ENCODE assay signal across 8 cellular contexts in genomic region chr16:68704232-68704867, GRCh38. TPM values are rescaled to one million over a fixed set of nuclear protein-coding genes. Genes with fewer than 3 reads are reported as not detected.
DNase-seq lines count a peak whose midpoint lies in the region; ATAC-seq and TF ChIP-seq lines count a peak whose summit lies in the region.

No MANE protein-coding gene starts in this region.

- H3K56ac ChIP-seq in H9 (ENCODE audit: insufficient read length, low read depth, low read length) = no peak overlapping the region

- no peak overlapping the region for H3K4me3 ChIP-seq in colonic mucosa
- no peak overlapping the region for H3K4me3 ChIP-seq in lower leg skin (ENCODE audit: low read depth, poor library complexity, severe bottlenecking)

- no peaks in the 10 kb centered on the region for H3K27me3 ChIP-seq in H9 (ENCODE audit: insufficient read depth, low read length)
- no peaks in the 10 kb centered on the region for H3K27me3 ChIP-seq in colonic mucosa

- H3K36me3 ChIP-seq in colonic mucosa = no peaks in the 10 kb centered on the region

- no peak overlapping the region for H4K91ac ChIP-seq in H9 (ENCODE audit: insufficient read length, low read depth, low read length)

- TF ChIP-seq POLR2A in lower leg skin (IDR thresholded peaks at IDR 0.05) = no peak

- DNase-seq in Ammon's horn (ENCODE audit: low spot score) (peak; percentile 91), H9 (peak; percentile 94), NCI-H510A (lab: John Stamatoyannopoulos, UW) (peak; percentile 62), colonic mucosa (peak; percentile 93), lower leg skin (ENCODE audit: low spot score in 2 of 2) (peak; percentile 62 to 91)
- DNase-seq in activated CD4-positive, alpha-beta T cell treated with anti-CD3 and anti-CD28 coated beads for 36 hours = peak; percentile 83
- DNase-seq in stimulated activated CD8-positive, alpha-beta memory T cell treated with anti-CD3 and anti-CD28 coated beads, Interleukin-12 subunit alpha, Interleukin-12 subunit beta, amount 100 ng/mL, for 24 hours (ENCODE audit: extremely low read depth) = peak; percentile 22

- peaks cover 0 to 11% (median 0%) of the 10 kb centered on the region in 3 experiments; a peak in 4 of 7 replicates for H3K36me3 Mint-ChIP-seq in H9 (ENCODE audit: insufficient read depth in 1 of 3, low read depth in 3 of 3)
- no peaks in the 10 kb centered on the region for H3K36me3 Mint-ChIP-seq in activated CD4-positive, alpha-beta T cell treated with anti-CD3 and anti-CD28 coated beads for 36 hours (ENCODE audit: low read depth)

- H3T11ph ChIP-seq in H9 (ENCODE audit: low read length) = no peak overlapping the region

- H3K79me1 ChIP-seq in H9 (ENCODE audit: insufficient read depth, low read depth, low read length, poor library complexity, severe bottlenecking) = no peaks in the 10 kb centered on the region

- no peaks in the 10 kb centered on the region for H3K4me1 ChIP-seq in H9 (ENCODE audit: insufficient read depth, low read length)
- H3K4me1 ChIP-seq in colonic mucosa = peaks cover 3% of the 10 kb centered on the region

- peaks cover 7 to 9% of the 10 kb centered on the region in 2 experiments for H3K4me1 Mint-ChIP-seq in H9
- H3K4me1 Mint-ChIP-seq in activated CD4-positive, alpha-beta T cell treated with anti-CD3 and anti-CD28 coated beads for 36 hours = peaks cover 5% of the 10 kb centered on the region

- H3K14ac ChIP-seq in H9 (ENCODE audit: insufficient read depth, low read length) = no peak overlapping the region

- H2AFZ ChIP-seq in H9 (ENCODE audit: low read length) = no peak overlapping the region

- H4K8ac ChIP-seq in H9 (replicated peaks; ENCODE audit: insufficient read length, low read depth, low read length) = no peak overlapping the region

- no peak overlapping the region; a peak in 1 of 5 replicates for H3K4me3 Mint-ChIP-seq in H9
- no peak overlapping the region for H3K4me3 Mint-ChIP-seq in activated CD4-positive, alpha-beta T cell treated with anti-CD3 and anti-CD28 coated beads for 36 hours

- no peak overlapping the region for H2BK120ac ChIP-seq in H9 (ENCODE audit: low read depth, low read length, poor library complexity, severe bottlenecking)

- H3K9me3 ChIP-seq in H9 (ENCODE audit: control insufficient read depth, low read depth, low read length) (no peaks in the 10 kb centered on the region), colonic mucosa (no peaks in the 10 kb centered on the region)

- POLR2A ChIA-PET in activated CD4-positive, alpha-beta T cell treated with anti-CD3 and anti-CD28 coated beads for 36 hours (lab: Charles Lee) = no interaction called here

- intact Hi-C loops in activated CD4-positive, alpha-beta T cell treated with anti-CD3 and anti-CD28 coated beads for 36 hours (cut with DNase I, micrococcal nuclease) = loop anchor here (1.0 to 10.0 kb wide), 6 partner anchors 50 to 400 kb away; partner anchors contain the start of genes HAS3 (in 1 of the 2) and TANGO6 (in 1 of the 2)
- intact Hi-C loops in colonic mucosa (cut with DNase I) = loop anchor here (5.0 to 10.0 kb wide), 2 partner anchors 98 to 140 kb away; partner anchors contain the start of gene TANGO6
- intact Hi-C loops in lower leg skin (cut with DNase I; ENCODE audit: low total_unique reads) = loop anchor here (10.0 kb wide), 1 partner anchor 90 kb away; no protein-coding TSS in a partner anchor

- H3K23ac ChIP-seq in H9 (ENCODE audit: insufficient read length, low read depth, low read length) = no peak overlapping the region

- no peaks in the 10 kb centered on the region for H3K23me2 ChIP-seq in H9 (ENCODE audit: insufficient read length, low read depth, low read length, poor library complexity, severe bottlenecking)

- no peaks in the 10 kb centered on the region for H3K27me3 Mint-ChIP-seq in H9 (ENCODE audit: low read depth)
- peaks cover 3% of the 10 kb centered on the region for H3K27me3 Mint-ChIP-seq in activated CD4-positive, alpha-beta T cell treated with anti-CD3 and anti-CD28 coated beads for 36 hours

- ATAC-seq in activated CD4-positive, alpha-beta T cell treated with anti-CD3 and anti-CD28 coated beads for 36 hours = peak; percentile 91
- no peak for ATAC-seq in GM19467 (IDR thresholded peaks at IDR 0.05; ENCODE audit: unreplicated experiment)

- H2BK5ac ChIP-seq in H9 (ENCODE audit: insufficient read length, low read length) = no peak overlapping the region

- H3K9ac ChIP-seq in H9 (ENCODE audit: extremely low read depth, insufficient read length, low read length) (no peak overlapping the region), colonic mucosa (ENCODE audit: low read depth in 2 of 2, low read length in 2 of 2) (peak overlapping the region in 1 of 2 donors; percentile 12)

- WGBS in H9 (ENCODE audit: extremely low coverage, insufficient read length, low lambda C conversion rate) = no CpG with 5 or more reads among the region's 15 CpGs
- WGBS in lower leg skin, 2 donors = 42% methylated on average over 13 to 15 of the region's 15 CpGs

- TF ChIP-seq CTCF in H9 (conservative IDR thresholded peaks at IDR 0.05) = peak; percentile 91
- TF ChIP-seq CTCF in colonic mucosa (IDR thresholded peaks at IDR 0.05) = peak; percentile 79
- TF ChIP-seq CTCF in lower leg skin (IDR thresholded peaks at IDR 0.05) = peak in 1 of 3 donors; percentile 76

- H2BK12ac ChIP-seq in H9 (ENCODE audit: insufficient read length, low read depth, low read length) = no peak overlapping the region

- H2BK15ac ChIP-seq in H9 (ENCODE audit: low read depth, low read length) = no peak overlapping the region

- H3K79me2 ChIP-seq in H9 (ENCODE audit: insufficient read depth, low read length) = no peaks in the 10 kb centered on the region

- CTCF ChIA-PET in activated CD4-positive, alpha-beta T cell treated with anti-CD3 and anti-CD28 coated beads for 36 hours (lab: Charles Lee) = interaction anchor here (8.9 kb wide), 1 partner anchor 97 kb away, joined by 62 read pairs; no protein-coding TSS in a partner anchor

- H4K5ac ChIP-seq in H9 (ENCODE audit: insufficient read length, low read depth, low read length) = no peak overlapping the region

- H3K9me3 Mint-ChIP-seq in H9 = no peaks in the 10 kb centered on the region
- H3K9me3 Mint-ChIP-seq in activated CD4-positive, alpha-beta T cell treated with anti-CD3 and anti-CD28 coated beads for 36 hours (ENCODE audit: low read depth) = no peaks in the 10 kb centered on the region

- peak overlapping the region in 1 of 3 experiments; percentile 70; a peak in 2 of 7 replicates for H3K27ac Mint-ChIP-seq in H9
- H3K27ac Mint-ChIP-seq in activated CD4-positive, alpha-beta T cell treated with anti-CD3 and anti-CD28 coated beads for 36 hours = peak overlapping the region; percentile 39

- no peak overlapping the region for H2AK5ac ChIP-seq in H9 (ENCODE audit: insufficient read length, low read length)

- H3K27ac ChIP-seq in H9 (ENCODE audit: insufficient read length, low read depth, low read length) (no peak overlapping the region), colonic mucosa (no peak overlapping the region)

- H3K4me2 ChIP-seq in H9 (ENCODE audit: insufficient read depth, insufficient read length, low read length) = no peak overlapping the region

- H3K18ac ChIP-seq in H9 (ENCODE audit: insufficient read length, low read depth, low read length) = no peak overlapping the region

- no peak overlapping the region for H3K4ac ChIP-seq in H9 (ENCODE audit: low read depth, low read length)

- no peak overlapping the region for H2BK20ac ChIP-seq in H9 (ENCODE audit: low read depth, low read length, poor library complexity, severe bottlenecking)

- no peaks in the 10 kb centered on the region for H4K20me1 ChIP-seq in H9 (ENCODE audit: control insufficient read depth, insufficient read depth, insufficient read length)

RNA-seq across cellular contexts. Expression of gene CDH1, which starts 32.7 kb away (rescaled TPM):
- total RNA-seq in H9 (2021) (202 and 237 TPM in 2 replicates), colonic mucosa (100 to 1,000 TPM; 494 to 519 TPM), lower leg skin (100 to 1,000 TPM; 156 to 243 (median 188) TPM)
- 1 to 10 TPM; 4.5 to 9.1 TPM for total RNA-seq in activated CD4-positive, alpha-beta T cell treated with anti-CD3 and anti-CD28 coated beads for 36 hours

RNA-seq across cellular contexts. Expression of gene CDH3, which starts 59.2 kb away (rescaled TPM):
- total RNA-seq in H9 (2021) (92.9 and 97.2 TPM in 2 replicates), colonic mucosa (1 to 10 TPM; 3.6 to 3.9 TPM), lower leg skin (10 to 100 TPM; 34.1 to 43.9 (median 39.7) TPM)
- 1 to 10 TPM; 7.3 to 9.1 TPM for total RNA-seq in activated CD4-positive, alpha-beta T cell treated with anti-CD3 and anti-CD28 coated beads for 36 hours

Comparison
In these comparisons a context has a peak if more than half of its experiments do, and no peak if none do; other contexts are left out.
1. DNase-seq: peak in every context shown above with its lines; median percentile 94 in H9; 93 in colonic mucosa; 91 in Ammon's horn; 83 in activated CD4-positive, alpha-beta T cell treated with anti-CD3 and anti-CD28 coated beads for 36 hours; 76 in lower leg skin; 62 in NCI-H510A; 22 in stimulated activated CD8-positive, alpha-beta memory T cell treated with anti-CD3 and anti-CD28 coated beads, Interleukin-12 subunit alpha, Interleukin-12 subunit beta, amount 100 ng/mL, for 24 hours.
2. RNA of gene CDH1, which starts 32.7 kb away (total RNA-seq): 494 to 519 TPM in colonic mucosa, 202 to 237 TPM in H9 and 156 to 243 TPM in lower leg skin; 4.5 to 9.1 TPM in activated CD4-positive, alpha-beta T cell treated with anti-CD3 and anti-CD28 coated beads for 36 hours; every median in the first group is over 10 times any median in the second.